28 cellular contexts compared by ENCODE assay signal in genomic region chr9:19057033-19057432, GRCh38. TPM values are rescaled to one million over a fixed set of nuclear protein-coding genes. Genes with fewer than 3 reads are reported as not detected.
"Had no signal": no experiment of that assay in that cellular context is flagged by ENCODE, and none has a peak within 500 bp of the region (broad histone marks: within the 10 kb centered on the region; RNA-seq: fewer than 3 reads in every experiment).

No MANE protein-coding gene starts in this region.

- H3K9me3 ChIP-seq: body of pancreas, gastroesophageal sphincter, neutrophil, prostate gland, sigmoid colon, tibial nerve had no signal

- DNase-seq: activated CD4-positive, alpha-beta memory T cell treated with anti-CD3 and anti-CD28 coated beads for 36 hours; activated CD4-positive, alpha-beta T cell treated with anti-CD3 and anti-CD28 coated beads for 4 hours; activated effector memory CD4-positive, alpha-beta T cell treated with Interleukin-2 at 50 U/mL for 16 hours; activated naive CD4-positive, alpha-beta T cell treated with Interleukin-2 at 50 U/mL for 16 hours; activated T-cell treated with anti-CD3 and anti-CD28 coated beads, Interleukin-2, amount 50 U/mL, for 72 hours; anterior cingulate cortex; body of pancreas; dorsolateral prefrontal cortex; effector memory CD4-positive, alpha-beta T cell; immature natural killer cell; kidney; left colon; mammary epithelial cell; retina; sigmoid colon; stimulated activated CD4-positive, alpha-beta T cell treated with anti-CD3 and anti-CD28 coated beads, Interleukin-15, amount 100 ng/mL, for 24 hours; stimulated activated CD4-positive, alpha-beta T cell treated with anti-CD3 and anti-CD28 coated beads, Interleukin-2, amount 100 ng/mL, for 24 hours; stimulated activated naive B cell treated with anti-CD40 and anti-IgM and Interleukin-4, amounts not matched to agents 10 μg/mL and 1 μg/mL and 100 μg/mL, for 72 hours; T-helper 1 cell had no signal

- H3K27me3 ChIP-seq: body of pancreas, dorsolateral prefrontal cortex, gastroesophageal sphincter, hepatocyte, neutrophil, sigmoid colon, tibial nerve had no signal

- H3K27me3 Mint-ChIP-seq: activated CD4-positive, alpha-beta memory T cell treated with anti-CD3 and anti-CD28 coated beads for 36 hours; activated naive CD8-positive, alpha-beta T cell; stimulated activated naive B cell treated with anti-CD40 and anti-IgM and Interleukin-4, amounts not matched to agents 10 μg/mL and 1 μg/mL and 100 μg/mL, for 72 hours had no signal

- H3K4me1 ChIP-seq: prostate gland had no signal

- H3K9me3 Mint-ChIP-seq: activated CD4-positive, alpha-beta memory T cell treated with anti-CD3 and anti-CD28 coated beads for 36 hours; activated T-cell treated with anti-CD3 and anti-CD28 coated beads, Interleukin-2, amount 50 U/mL, for 72 hours; immature natural killer cell; nephron; stimulated activated naive B cell treated with anti-CD40 and anti-IgM and Interleukin-4, amounts not matched to agents 10 μg/mL and 1 μg/mL and 100 μg/mL, for 72 hours had no signal

- H3K4me3 Mint-ChIP-seq: activated CD4-positive, alpha-beta memory T cell treated with anti-CD3 and anti-CD28 coated beads for 36 hours; activated naive CD8-positive, alpha-beta T cell; activated T-cell treated with anti-CD3 and anti-CD28 coated beads, Interleukin-2, amount 50 U/mL, for 72 hours; immature natural killer cell; nephron; stimulated activated naive B cell treated with anti-CD40 and anti-IgM and Interleukin-4, amounts not matched to agents 10 μg/mL and 1 μg/mL and 100 μg/mL, for 72 hours had no signal

- H3K27ac ChIP-seq: body of pancreas, coronary artery, dorsolateral prefrontal cortex, gastroesophageal sphincter, hepatocyte, neutrophil, prostate gland, sigmoid colon, tibial nerve had no signal

- H3K4me3 ChIP-seq: body of pancreas, coronary artery, dorsolateral prefrontal cortex, gastroesophageal sphincter, hepatocyte, prostate gland, sigmoid colon, smooth muscle cell, tibial nerve had no signal

- H3K27ac Mint-ChIP-seq: activated CD4-positive, alpha-beta memory T cell treated with anti-CD3 and anti-CD28 coated beads for 36 hours; activated naive CD8-positive, alpha-beta T cell; activated T-cell treated with anti-CD3 and anti-CD28 coated beads, Interleukin-2, amount 50 U/mL, for 72 hours; nephron had no signal

- FAIRE-seq: kidney had no signal

- ATAC-seq: activated T-cell treated with anti-CD3 and anti-CD28 coated beads, Interleukin-2, amount 50 U/mL, for 72 hours; body of pancreas; gastroesophageal sphincter; left colon; stimulated activated naive B cell treated with anti-CD40 and anti-IgM and Interleukin-4, amounts not matched to agents 10 μg/mL and 1 μg/mL and 100 μg/mL, for 72 hours had no signal

- H3K4me2 ChIP-seq: hepatocyte, smooth muscle cell had no signal

- H3K36me3 ChIP-seq: prostate gland had no signal

RNA-seq across cellular contexts. Expression of gene SAXO1, which starts 24.0 kb away (rescaled TPM):
- polyA plus RNA-seq: immature natural killer cell, mammary epithelial cell had no signal
